Comparison of ENCODE assay signal across 11 cellular contexts in the genomic region with DNA sequence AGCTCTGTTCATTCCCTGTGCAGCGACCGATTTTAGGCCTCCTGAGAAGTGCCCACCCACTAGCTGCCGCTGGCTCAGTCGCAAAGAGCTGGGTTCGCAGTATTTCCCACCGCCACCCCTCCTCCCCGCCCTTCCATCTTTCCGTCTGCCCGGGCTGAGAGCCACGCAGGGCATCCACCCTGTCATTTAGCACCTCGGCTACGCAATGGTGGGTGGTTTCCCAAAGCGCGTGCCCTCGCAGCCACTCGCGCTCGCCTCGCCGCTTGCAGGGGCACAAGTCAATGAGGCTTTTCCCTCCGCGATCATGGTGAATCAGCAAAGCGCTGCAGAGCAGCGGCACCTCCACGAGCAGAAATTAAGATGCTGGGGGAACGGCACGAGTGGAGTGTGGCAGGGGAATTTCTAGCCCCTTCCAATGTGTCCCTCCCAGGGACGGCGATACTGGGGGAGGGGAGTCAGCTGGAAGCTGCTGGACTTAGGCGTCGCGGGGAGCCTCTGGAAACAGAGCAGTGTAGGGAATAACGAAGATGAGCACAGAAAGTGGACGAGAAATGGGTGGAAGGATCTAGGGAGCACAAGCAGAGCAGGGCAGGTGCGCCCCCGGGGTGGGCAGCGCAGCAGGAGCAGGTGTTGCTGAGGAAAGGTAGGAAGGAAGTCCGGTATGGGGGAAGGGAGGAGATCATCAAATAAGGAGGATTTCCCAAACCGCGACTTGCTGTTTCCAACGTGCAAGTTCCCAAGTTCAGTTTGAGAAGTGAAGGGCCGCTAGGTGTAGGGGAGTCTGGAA. TPM values are rescaled to one million over a fixed set of nuclear protein-coding genes. Genes with fewer than 3 reads are reported as not detected.
DNase-seq lines count a peak whose midpoint lies in the region; ATAC-seq, FAIRE-seq and TF ChIP-seq lines count a peak whose summit lies in the region.
"Had no signal": no experiment of that assay in that cellular context is flagged by ENCODE, and none has a peak within 500 bp of the region (broad histone marks: within the 10 kb centered on the region; RNA-seq: fewer than 3 reads in every experiment).

No MANE protein-coding gene starts in this region.

- TF ChIP-seq CTCF in SK-N-SH (IDR thresholded peaks at IDR 0.05) (no peak), activated B cell treated with CpG ODN at 0.5 μM for 24 hours (IDR thresholded peaks at IDR 0.05) (no peak), ovary (IDR thresholded peaks at IDR 0.05) (no peak)

- H3K27me3 ChIP-seq in SK-N-SH (ENCODE audit: insufficient read depth): peaks cover 49% of the 10 kb centered on the region
- peaks cover 21 to 27% of the 10 kb centered on the region in 2 donors for H3K27me3 ChIP-seq in stomach smooth muscle (ENCODE audit: control insufficient read depth in 1 of 2, insufficient read depth in 2 of 2, low read length in 2 of 2)
- no peaks in the 10 kb centered on the region for H3K27me3 ChIP-seq in ovary

- H3K4me1 ChIP-seq in SK-N-SH (ENCODE audit: control insufficient read depth in 1 of 2, insufficient read depth in 2 of 2, low read depth in 1 of 2, low read length in 1 of 2): peaks cover 0 to 4% of the 10 kb centered on the region in 2 experiments; a peak in 1 of 4 replicates
- peaks cover 17% of the 10 kb centered on the region for H3K4me1 ChIP-seq in stomach smooth muscle (ENCODE audit: control insufficient read depth, insufficient read depth, low read length)
- H3K4me1 ChIP-seq in ovary (ENCODE audit: insufficient read depth): no peaks in the 10 kb centered on the region

- no peak overlapping the region for H3K27ac Mint-ChIP-seq in activated B cell treated with CpG ODN at 0.5 μM for 24 hours

- H3K9ac ChIP-seq in SK-N-SH (no peak overlapping the region), stomach smooth muscle (ENCODE audit: low read length in 2 of 2) (no peak overlapping the region)

- CTCF ChIA-PET in SK-N-SH (lab: Yijun Ruan, JAX): interaction anchor here (0.9 kb wide), 1 partner anchor 14 kb away, joined by 3 read pairs; no protein-coding TSS in a partner anchor
- CTCF ChIA-PET in activated B cell treated with CpG ODN at 0.5 μM for 24 hours (lab: Charles Lee): no interaction called here

- TF ChIP-seq EP300 in SK-N-SH (IDR thresholded peaks at IDR 0.05; ENCODE audit: borderline replicate concordance in 1 of 2, low read depth in 1 of 2, low read length in 1 of 2) (no peak), ovary (IDR thresholded peaks at IDR 0.05) (no peak)

- no peaks in the 10 kb centered on the region for H3K9me3 Mint-ChIP-seq in activated B cell treated with CpG ODN at 0.5 μM for 24 hours

- DNase-seq in SK-N-SH (peak; percentile 47), activated B cell treated with CpG ODN at 0.5 μM for 24 hours (no peak), left kidney (ENCODE audit: low read depth, low spot score) (peak; percentile 26), ovary (no peak), NCI-H446 treated with DMSO at 0.1 percent for 48 hours (lab: John Stamatoyannopoulos, UW) (no peak), HTR-8/SVneo (ENCODE audit: insufficient read length, low spot score) (no peak)
- DNase-seq: NCI-H1436 treated with DMSO at 0.1 percent for 48 hours had no signal

- no peak; the same call in 2 of the 3 replicates for ATAC-seq in SK-N-SH treated with all-trans-retinoic acid at 6 μM for 48 hours
- no peak for ATAC-seq in activated B cell treated with CpG ODN at 0.5 μM for 24 hours (ENCODE audit: low read depth)

- H3K27ac ChIP-seq in SK-N-SH (ENCODE audit: low read depth in 2 of 2, low read length in 1 of 2): no peak overlapping the region
- H3K27ac ChIP-seq in stomach smooth muscle (ENCODE audit: low read length): no peak overlapping the region
- H3K27ac ChIP-seq in ovary: no peak overlapping the region

- H3K4me3 ChIP-seq in SK-N-SH (ENCODE audit: low read depth in 2 of 2, low read length in 1 of 2) (peak overlapping the region in 1 of 2 experiments; percentile 1; a peak in 2 of 4 replicates), stomach smooth muscle (ENCODE audit: low read length in 2 of 2) (peak overlapping the region; percentile 35 to 68), ovary (no peak overlapping the region)

- no peaks in the 10 kb centered on the region for H3K9me2 ChIP-seq in SK-N-SH

- TF ChIP-seq RAD21 in SK-N-SH (IDR thresholded peaks at IDR 0.05; ENCODE audit: low read length): no peak

- peaks cover 14% of the 10 kb centered on the region for H3K4me1 Mint-ChIP-seq in activated B cell treated with CpG ODN at 0.5 μM for 24 hours

- POLR2A ChIA-PET in SK-N-SH (lab: Yijun Ruan, JAX) (no interaction called here), activated B cell treated with CpG ODN at 0.5 μM for 24 hours (lab: Charles Lee) (no interaction called here)

- no peaks in the 10 kb centered on the region for H4K20me1 ChIP-seq in SK-N-SH (ENCODE audit: insufficient read depth)

- H3K9me3 ChIP-seq in SK-N-SH (no peaks in the 10 kb centered on the region), stomach smooth muscle (ENCODE audit: control insufficient read depth in 2 of 2, low read length in 2 of 2) (no peaks in the 10 kb centered on the region), ovary (no peaks in the 10 kb centered on the region)

- no peaks in the 10 kb centered on the region for H3K36me3 ChIP-seq in SK-N-SH (replicated peaks in 1 of 2; ENCODE audit: control insufficient read depth in 1 of 2, insufficient read depth in 2 of 2, low read length in 1 of 2)
- H3K36me3 ChIP-seq in stomach smooth muscle (ENCODE audit: control insufficient read depth in 2 of 2, insufficient read depth in 2 of 2, low read length in 2 of 2): no peaks in the 10 kb centered on the region
- no peaks in the 10 kb centered on the region for H3K36me3 ChIP-seq in ovary

- intact Hi-C loops in activated B cell treated with CpG ODN at 0.5 μM for 24 hours (cut with micrococcal nuclease): no loop called here
- intact Hi-C loops in ovary (cut with DNase I): no loop called here

- H3K4me3 Mint-ChIP-seq in activated B cell treated with CpG ODN at 0.5 μM for 24 hours: peak overlapping the region; percentile 37

- peaks cover 26% of the 10 kb centered on the region for H3K27me3 Mint-ChIP-seq in activated B cell treated with CpG ODN at 0.5 μM for 24 hours

- H3K36me3 Mint-ChIP-seq in activated B cell treated with CpG ODN at 0.5 μM for 24 hours (ENCODE audit: low read depth): no peaks in the 10 kb centered on the region

- H3F3A ChIP-seq in SK-N-SH (replicated peaks; ENCODE audit: insufficient read depth): no peaks in the 10 kb centered on the region

- 5% methylated on average over 32 of the region's 42 CpGs for WGBS in SK-N-SH (ENCODE audit: low lambda C conversion rate)
- WGBS in ovary, 3 donors: 19 to 29% (median 27%) methylated on average over 42 of the region's 42 CpGs

- TF ChIP-seq POLR2A in ovary (IDR thresholded peaks at IDR 0.05): no peak

- peak overlapping the region; percentile 59 for H3K4me2 ChIP-seq in SK-N-SH

- H2AFZ ChIP-seq in SK-N-SH (ENCODE audit: low read depth): no peak overlapping the region

- no peaks in the 10 kb centered on the region for H3K79me2 ChIP-seq in SK-N-SH (ENCODE audit: insufficient read depth)

- FAIRE-seq in HTR-8/SVneo (lab: Jason Lieb, UNC): no peak

TF ChIP-seq in SK-N-SH, 30 proteins besides CTCF, POLR2A, EP300 and RAD21 (continues in another document):
- TF ChIP-seq RXRA (IDR thresholded peaks at IDR 0.05; ENCODE audit: borderline replicate concordance, low read depth) (no peak), FOXM1 (IDR thresholded peaks at IDR 0.05; ENCODE audit: low read depth) (no peak), SIN3A (IDR thresholded peaks at IDR 0.05; ENCODE audit: borderline replicate concordance, low read depth, low read length) (no peak)
- TF ChIP-seq, protein P1, sequence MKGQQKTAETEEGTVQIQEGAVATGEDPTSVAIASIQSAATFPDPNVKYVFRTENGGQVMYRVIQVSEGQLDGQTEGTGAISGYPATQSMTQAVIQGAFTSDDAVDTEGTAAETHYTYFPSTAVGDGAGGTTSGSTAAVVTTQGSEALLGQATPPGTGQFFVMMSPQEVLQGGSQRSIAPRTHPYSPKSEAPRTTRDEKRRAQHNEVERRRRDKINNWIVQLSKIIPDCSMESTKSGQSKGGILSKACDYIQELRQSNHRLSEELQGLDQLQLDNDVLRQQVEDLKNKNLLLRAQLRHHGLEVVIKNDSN (IDR thresholded peaks at IDR 0.05; ENCODE audit: borderline replicate concordance, low read depth): no peak

TF ChIP-seq in SK-N-SH treated with all-trans-retinoic acid at 6 μM for 48 hours, 23 proteins besides CTCF, POLR2A, EP300 and RAD21 (continues in another document):
- TF ChIP-seq RARB (CRISPR knock-in tag; IDR thresholded peaks at IDR 0.05) (no peak), ZNF565 (CRISPR knock-in tag; conservative IDR thresholded peaks at IDR 0.05; ENCODE audit: low read depth) (no peak), BACH2 (CRISPR knock-in tag; IDR thresholded peaks at IDR 0.05; ENCODE audit: borderline replicate concordance) (no peak), ZFP30 (CRISPR knock-in tag; IDR thresholded peaks at IDR 0.05) (no peak), ZNF70 (CRISPR knock-in tag; IDR thresholded peaks at IDR 0.05) (no peak), TCF4 (CRISPR knock-in tag; IDR thresholded peaks at IDR 0.05; ENCODE audit: borderline replicate concordance) (no peak), SNAI2 (CRISPR knock-in tag; IDR thresholded peaks at IDR 0.05) (no peak), ARNTL (CRISPR knock-in tag; IDR thresholded peaks at IDR 0.05; ENCODE audit: borderline replicate concordance, low read depth) (no peak), ZC3H10 (CRISPR knock-in tag; IDR thresholded peaks at IDR 0.05) (no peak)
- TF ChIP-seq, protein P2, sequence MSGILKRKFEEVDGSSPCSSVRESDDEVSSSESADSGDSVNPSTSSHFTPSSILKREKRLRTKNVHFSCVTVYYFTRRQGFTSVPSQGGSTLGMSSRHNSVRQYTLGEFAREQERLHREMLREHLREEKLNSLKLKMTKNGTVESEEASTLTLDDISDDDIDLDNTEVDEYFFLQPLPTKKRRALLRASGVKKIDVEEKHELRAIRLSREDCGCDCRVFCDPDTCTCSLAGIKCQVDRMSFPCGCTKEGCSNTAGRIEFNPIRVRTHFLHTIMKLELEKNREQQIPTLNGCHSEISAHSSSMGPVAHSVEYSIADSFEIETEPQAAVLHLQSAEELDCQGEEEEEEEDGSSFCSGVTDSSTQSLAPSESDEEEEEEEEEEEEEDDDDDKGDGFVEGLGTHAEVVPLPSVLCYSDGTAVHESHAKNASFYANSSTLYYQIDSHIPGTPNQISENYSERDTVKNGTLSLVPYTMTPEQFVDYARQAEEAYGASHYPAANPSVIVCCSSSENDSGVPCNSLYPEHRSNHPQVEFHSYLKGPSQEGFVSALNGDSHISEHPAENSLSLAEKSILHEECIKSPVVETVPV (CRISPR knock-in tag; IDR thresholded peaks at IDR 0.05): no peak

RNA-seq across cellular contexts. Expression of a gene that starts 2.4 kb away (rescaled TPM):
- not detected in 2 replicates for polyA plus RNA-seq in SK-N-SH (2012; rRNA removed)
- polyA plus RNA-seq in SK-N-SH (2012; cell fraction: cytosol; rRNA removed): not detected in 2 replicates
- not detected in 2 replicates for polyA plus RNA-seq in SK-N-SH (2012; cell fraction: nucleus; rRNA removed)
- 0.02 TPM in 1 of 2 replicates, not detected in the other for total RNA-seq in activated B cell treated with CpG ODN at 0.5 μM for 24 hours
- total RNA-seq in ovary: under 1 TPM in 4 of 7 donors, not detected in 3; under 0.01 to 0.18 (median 0.01) TPM
- polyA plus RNA-seq in ovary: 1 to 10 TPM in 1 of 2 donors, under 1 TPM in 1; 0.04 to 1.0 TPM
- total RNA-seq: T-helper 2 cell treated with Interferon-gamma antibody and Interleukin-4, amounts not matched to agents 100 ng/mL and 5 ng/mL, for 36 hours had no signal
- polyA plus RNA-seq: AG04450 had no signal

Comparison
In these comparisons a context has a peak if more than half of its experiments do, and no peak if none do; other contexts are left out.
1. DNase-seq: peak in SK-N-SH (single experiment) and left kidney (single experiment); none in activated B cell treated with CpG ODN at 0.5 μM for 24 hours (single experiment), ovary (0 of 5), NCI-H446 treated with DMSO at 0.1 percent for 48 hours (single experiment) and HTR-8/SVneo (single experiment).